21 cellular contexts compared by ENCODE assay signal in genomic region chr1:174837386-174837785, GRCh38.
"Had no signal": no experiment of that assay in that cellular context is flagged by ENCODE, and none has a peak within 500 bp of the region (broad histone marks: within the 10 kb centered on the region; RNA-seq: fewer than 3 reads in every experiment).

No MANE protein-coding gene starts in this region.

- DNase-seq: activated B cell treated with CpG ODN at 0.5 μM for 24 hours; activated CD4-positive, alpha-beta T cell treated with anti-CD3 and anti-CD28 coated beads for 36 hours; activated CD4-positive, alpha-beta T cell treated with anti-CD3 and anti-CD28 coated beads, Interleukin-2, amount 50 U/mL, for 4 hours; activated CD8-positive, alpha-beta memory T cell treated with anti-CD3 and anti-CD28 coated beads for 24 hours; activated CD8-positive, alpha-beta memory T cell treated with anti-CD3 and anti-CD28 coated beads, Interleukin-2, amount 50 U/mL, for 4 hours; activated naive CD4-positive, alpha-beta T cell; activated naive CD8-positive, alpha-beta T cell treated with anti-CD3 and anti-CD28 coated beads for 36 hours; activated T-cell treated with anti-CD3 and anti-CD28 coated beads, Interleukin-2, amount 50 U/mL, for 4 hours; cortex of kidney; endodermal cell; esophagus squamous epithelium; lower lobe of right lung; naive thymus-derived CD8-positive, alpha-beta T cell; stimulated activated CD4-positive, alpha-beta T cell treated with anti-CD3 and anti-CD28 coated beads, Interleukin-15, amount 100 ng/mL, for 24 hours; stimulated activated CD8-positive, alpha-beta memory T cell treated with anti-CD3 and anti-CD28 coated beads, Interleukin-4, amount 100 ng/mL, for 48 hours; stimulated activated naive B cell treated with anti-CD40 and anti-IgM and Interleukin-4, amounts not matched to agents 10 μg/mL and 1 μg/mL and 100 μg/mL, for 72 hours; transverse colon had no signal

- H3K4me3 ChIP-seq: breast epithelium, esophagus squamous epithelium, lower lobe of right lung, neural progenitor cell, smooth muscle cell, transverse colon had no signal

- H3K4me1 ChIP-seq: breast epithelium, esophagus squamous epithelium, lower lobe of right lung, neural progenitor cell had no signal

- H3K9me3 ChIP-seq: breast epithelium, esophagus squamous epithelium, lower lobe of right lung, transverse colon had no signal

- H3K36me3 ChIP-seq: breast epithelium, esophagus squamous epithelium, lower lobe of right lung, neural progenitor cell, transverse colon had no signal

- ATAC-seq: activated CD4-positive, alpha-beta T cell treated with anti-CD3 and anti-CD28 coated beads for 36 hours; activated T-cell treated with anti-CD3 and anti-CD28 coated beads, Interleukin-2, amount 50 U/mL, for 4 hours; lower lobe of right lung; naive thymus-derived CD8-positive, alpha-beta T cell; sciatic nerve; stimulated activated naive B cell treated with anti-CD40 and anti-IgM and Interleukin-4, amounts not matched to agents 10 μg/mL and 1 μg/mL and 100 μg/mL, for 72 hours had no signal
